Comparison of ENCODE assay signal across 8 cellular contexts in genomic region chr3:107524214-107525100, GRCh38. TPM values are rescaled to one million over a fixed set of nuclear protein-coding genes. Genes with fewer than 3 reads are reported as not detected.
A peak's percentile ranks its signal among the peaks of the same experiment; 100 is the strongest.
DNase-seq lines count a peak whose midpoint lies in the region; ATAC-seq, FAIRE-seq and TF ChIP-seq lines count a peak whose summit lies in the region.

No MANE protein-coding gene starts in this region.

- no TSS peak for BruUV-seq in HepG2 (replicated peaks; lab: Mats Ljungman, UMichigan)

- H3K4me2 ChIP-seq in HepG2 (ENCODE audit: low read depth, low read length), result peak overlapping the region; percentile 88

- TF ChIP-seq EP300 in HepG2 (IDR thresholded peaks at IDR 0.05; ENCODE audit: low read depth in 2 of 2, low read length in 2 of 2), result no peak
- no peak for TF ChIP-seq EP300 in HepG2 (CRISPR knock-in tag; IDR thresholded peaks at IDR 0.05; ENCODE audit: borderline replicate concordance)

- peaks cover 11% of the 10 kb centered on the region for H3K36me3 ChIP-seq in MG63
- H3K36me3 ChIP-seq in HepG2 (replicated peaks in 1 of 2; ENCODE audit: control insufficient read depth in 1 of 2, insufficient read depth in 2 of 2, low read length in 2 of 2), result no peaks in the 10 kb centered on the region; a peak in 3 of 5 replicates

- FAIRE-seq in HepG2 (lab: Jason Lieb, UNC), result no peak

- no peaks in the 10 kb centered on the region for H3K27me3 Mint-ChIP-seq in activated CD4-positive, alpha-beta T cell treated with anti-CD3 and anti-CD28 coated beads, Interleukin-2, amount 10 ng/mL, durations not matched to agents 7 days and 5 days
- peaks cover 9% of the 10 kb centered on the region for H3K27me3 Mint-ChIP-seq in dendritic cell treated with granulocyte-macrophage colony-stimulating factor and Interleukin-4, amounts not matched to agents 40 ng/mL and 50 ng/mL, for 4 days

- intact Hi-C loops in dendritic cell treated with granulocyte-macrophage colony-stimulating factor and Interleukin-4, amounts not matched to agents 40 ng/mL and 50 ng/mL, for 4 days (cut with micrococcal nuclease), result no loop called here
- intact Hi-C loops in HepG2 (cut with micrococcal nuclease; ENCODE audit: unreplicated experiment), result no loop called here

- H3K27ac ChIP-seq in HepG2 (ENCODE audit: extremely low read length, insufficient read depth, low read length), result peak overlapping the region; percentile 82

- CTCF ChIA-PET in activated CD4-positive, alpha-beta T cell treated with anti-CD3 and anti-CD28 coated beads, Interleukin-2, amount 10 ng/mL, durations not matched to agents 7 days and 5 days (lab: Charles Lee), result interaction anchor here (0.6 to 1.0 kb wide), 2 partner anchors 73 to 288 kb away, joined by 3 read pairs; no protein-coding TSS in a partner anchor
- CTCF ChIA-PET in HepG2 (lab: Yijun Ruan, JAX; ENCODE audit: low intra/inter-chr PET ratio, low total read pairs), result no interaction called here

- DNase-seq in GM12864 (ENCODE audit: low read depth) (no peak), MG63 (peak; percentile 67), HepG2 (ENCODE audit: low spot score) (peak; percentile 41), DMS153 treated with DMSO at 0.1 percent for 48 hours (lab: John Stamatoyannopoulos, UW; ENCODE audit: unreplicated experiment) (no peak)
- peak; percentile 40 for DNase-seq in activated CD4-positive, alpha-beta T cell treated with anti-CD3 and anti-CD28 coated beads, Interleukin-2, amount 10 ng/mL, durations not matched to agents 7 days and 5 days
- peak; percentile 18 to 32 for DNase-seq in stimulated activated CD4-positive, alpha-beta T cell treated with anti-CD3 and anti-CD28 coated beads, Interleukin-2, amount 100 ng/mL, for 48 hours

- H3K27me3 ChIP-seq in MG63 (no peaks in the 10 kb centered on the region), HepG2 (ENCODE audit: control insufficient read depth in 1 of 2, insufficient read depth in 2 of 2, low read length in 2 of 2) (no peaks in the 10 kb centered on the region; a peak in 1 of 5 replicates)

- H3K4me1 ChIP-seq in HepG2 (ENCODE audit: insufficient read depth, low read length), result peaks cover 22% of the 10 kb centered on the region

- peak overlapping the region; percentile 77 for H3K9ac ChIP-seq in HepG2 (ENCODE audit: insufficient read depth, low read depth, low read length)

- peak; percentile 5; the same call in 1 of the 3 replicates for ATAC-seq in HepG2
- no peak for ATAC-seq in GM18517 (IDR thresholded peaks at IDR 0.05; ENCODE audit: unreplicated experiment)

- TF ChIP-seq CTCF in GM12864 (IDR thresholded peaks at IDR 0.05; ENCODE audit: low read depth, low read length, missing control alignments), result no peak
- TF ChIP-seq CTCF in HepG2 (CRISPR knock-in tag; IDR thresholded peaks at IDR 0.05), result no peak

- H3K9me3 Mint-ChIP-seq in activated CD4-positive, alpha-beta T cell treated with anti-CD3 and anti-CD28 coated beads, Interleukin-2, amount 10 ng/mL, durations not matched to agents 7 days and 5 days, result no peaks in the 10 kb centered on the region
- H3K9me3 Mint-ChIP-seq in dendritic cell treated with granulocyte-macrophage colony-stimulating factor and Interleukin-4, amounts not matched to agents 40 ng/mL and 50 ng/mL, for 4 days, result no peaks in the 10 kb centered on the region

- H3K9me3 ChIP-seq in MG63 (no peaks in the 10 kb centered on the region), HepG2 (ENCODE audit: low read length) (no peaks in the 10 kb centered on the region)

- H3K79me2 ChIP-seq in HepG2 (ENCODE audit: insufficient read depth, low read length), result peaks cover 31% of the 10 kb centered on the region

- H3K36me3 Mint-ChIP-seq in activated CD4-positive, alpha-beta T cell treated with anti-CD3 and anti-CD28 coated beads, Interleukin-2, amount 10 ng/mL, durations not matched to agents 7 days and 5 days (ENCODE audit: low read depth), result peaks cover 19% of the 10 kb centered on the region
- H3K36me3 Mint-ChIP-seq in dendritic cell treated with granulocyte-macrophage colony-stimulating factor and Interleukin-4, amounts not matched to agents 40 ng/mL and 50 ng/mL, for 4 days (ENCODE audit: low read depth), result peaks cover 24% of the 10 kb centered on the region

- H4K20me1 ChIP-seq in HepG2 (ENCODE audit: insufficient read depth, low read length), result no peaks in the 10 kb centered on the region

- H3K4me3 Mint-ChIP-seq in activated CD4-positive, alpha-beta T cell treated with anti-CD3 and anti-CD28 coated beads, Interleukin-2, amount 10 ng/mL, durations not matched to agents 7 days and 5 days, result peak overlapping the region; percentile 95
- peak overlapping the region; percentile 88 for H3K4me3 Mint-ChIP-seq in dendritic cell treated with granulocyte-macrophage colony-stimulating factor and Interleukin-4, amounts not matched to agents 40 ng/mL and 50 ng/mL, for 4 days

- POLR2A ChIA-PET in activated CD4-positive, alpha-beta T cell treated with anti-CD3 and anti-CD28 coated beads, Interleukin-2, amount 10 ng/mL, durations not matched to agents 7 days and 5 days (lab: Charles Lee), result interaction anchor here (0.5 to 0.9 kb wide), 5 partner anchors 10 to 1355 kb away, joined by 3 to 4 read pairs (median 3); no protein-coding TSS in a partner anchor
- POLR2A ChIA-PET in HepG2 (lab: Yijun Ruan, JAX), result interaction anchor here (1.4 kb wide), 1 partner anchor 54 kb away, joined by 3 read pairs; no protein-coding TSS in a partner anchor

- peaks cover 22% of the 10 kb centered on the region for H3K4me1 Mint-ChIP-seq in activated CD4-positive, alpha-beta T cell treated with anti-CD3 and anti-CD28 coated beads, Interleukin-2, amount 10 ng/mL, durations not matched to agents 7 days and 5 days
- H3K4me1 Mint-ChIP-seq in dendritic cell treated with granulocyte-macrophage colony-stimulating factor and Interleukin-4, amounts not matched to agents 40 ng/mL and 50 ng/mL, for 4 days (ENCODE audit: low read depth), result peaks cover 26% of the 10 kb centered on the region

- H3K4me3 ChIP-seq in GM12864 (ENCODE audit: low read depth, low read length), result peak overlapping the region; percentile 84
- peak overlapping the region; percentile 80 for H3K4me3 ChIP-seq in MG63
- H3K4me3 ChIP-seq in HepG2 (replicated peaks in 1 of 3; ENCODE audit: insufficient read depth in 1 of 3, low read depth in 2 of 3, low read length in 3 of 3), result peak overlapping the region; percentile 80 to 91 (median 86)

- peak overlapping the region; percentile 99 for H3K27ac Mint-ChIP-seq in activated CD4-positive, alpha-beta T cell treated with anti-CD3 and anti-CD28 coated beads, Interleukin-2, amount 10 ng/mL, durations not matched to agents 7 days and 5 days
- H3K27ac Mint-ChIP-seq in dendritic cell treated with granulocyte-macrophage colony-stimulating factor and Interleukin-4, amounts not matched to agents 40 ng/mL and 50 ng/mL, for 4 days, result peak overlapping the region; percentile 91

- TF ChIP-seq POLR2A in HepG2 (IDR thresholded peaks at IDR 0.05; ENCODE audit: insufficient read depth in 1 of 2, low read depth in 2 of 2, low read length in 2 of 2), result peak; percentile 45 to 53; a peak in 3 of 4 replicates

- WGBS in HepG2 (ENCODE audit: low lambda C conversion rate), result under 1% methylated on average over 23 of the region's 47 CpGs

- peak overlapping the region; percentile 61 for H2AFZ ChIP-seq in HepG2 (ENCODE audit: low read length)

- in situ Hi-C loops in HepG2 (cut with HindIII; ENCODE audit: extremely low pct_ligation_motif_present, low pct_unique_long_range_greater_than_20kb), result loop anchor here (25.0 kb wide), 1 partner anchor 287 kb away; no protein-coding TSS in a partner anchor

- TF ChIP-seq RAD21 in HepG2 (CRISPR knock-in tag; IDR thresholded peaks at IDR 0.05), result no peak

TF ChIP-seq in HepG2, 621 proteins besides CTCF, POLR2A, EP300 and RAD21 (continues in another document):
- peak; percentile 37; the same call in 1 of the 2 replicates for TF ChIP-seq TAF1 (CRISPR knock-in tag; IDR thresholded peaks at IDR 0.05)

RNA-seq across cellular contexts. Expression of gene BBX, which starts 1.7 kb away (rescaled TPM):
- 13.8 and 18.8 TPM in 2 replicates for total RNA-seq in MG63 (2014; rRNA removed; shearing (Covaris generic); ENCODE audit: low replicate concordance)
- 10 to 100 TPM; 35.0 to 45.4 TPM for total RNA-seq in activated CD4-positive, alpha-beta T cell treated with anti-CD3 and anti-CD28 coated beads, Interleukin-2, amount 10 ng/mL, durations not matched to agents 7 days and 5 days
- total RNA-seq in HepG2 (2016; rRNA removed; fragmentation: Illumina TruSeq; extraction: Trizol), result 13.7 and 20.6 TPM in 2 replicates
- 27.0 and 28.5 TPM in 2 replicates for total RNA-seq in HepG2 (2016; cell fraction: cytosol; rRNA removed; fragmentation: Illumina TruSeq; extraction: Trizol; ENCODE audit: low read depth)
- 14.6 and 21.3 TPM in 2 replicates for total RNA-seq in HepG2 (2016; cell fraction: insoluble cytoplasmic fraction; rRNA removed; fragmentation: Illumina TruSeq; extraction: Trizol)
- 7.3 and 8.3 TPM in 2 replicates for total RNA-seq in HepG2 (2016; cell fraction: membrane; rRNA removed; fragmentation: Illumina TruSeq; extraction: Trizol)
- total RNA-seq in HepG2 (2016; cell fraction: nucleus; rRNA removed; fragmentation: Illumina TruSeq; extraction: Trizol), result 31.5 and 33.7 TPM in 2 replicates
- polyA plus RNA-seq in HepG2 (2011; rRNA removed), result 20.2 and 23.2 TPM in 2 replicates
- polyA plus RNA-seq in HepG2 (2011; cell fraction: cytosol; rRNA removed), result 11.2 and 13.9 TPM in 2 replicates
- 28.5 and 32.7 TPM in 2 replicates for polyA plus RNA-seq in HepG2 (2011; cell fraction: nucleus; rRNA removed)
- 19.4 and 20.9 TPM in 2 replicates for polyA plus RNA-seq in HepG2 (2012)
- polyA plus RNA-seq in HepG2 (2016; cell fraction: cytosol; fragmentation: Illumina TruSeq; extraction: Trizol; ENCODE audit: low read depth), result 0.15 and 0.25 TPM in 2 replicates
- polyA plus RNA-seq in HepG2 (2016; cell fraction: insoluble cytoplasmic fraction; fragmentation: Illumina TruSeq; extraction: Trizol; ENCODE audit: low read depth), result 10.3 and 11.4 TPM in 2 replicates
- 0.88 and 0.95 TPM in 2 replicates for polyA plus RNA-seq in HepG2 (2016; cell fraction: membrane; fragmentation: Illumina TruSeq; extraction: Trizol; ENCODE audit: low read depth)
- 8.0 and 10.1 TPM in 2 replicates for polyA plus RNA-seq in HepG2 (2016; cell fraction: nucleus; fragmentation: Illumina TruSeq; extraction: Trizol; ENCODE audit: insufficient read depth, low read depth)
- polyA minus RNA-seq in HepG2 (2011; rRNA and poly(A)+ RNA removed; ENCODE audit: low replicate concordance), result 106 and 181 TPM in 2 replicates
- polyA minus RNA-seq in HepG2 (2011; cell fraction: cytosol; rRNA and poly(A)+ RNA removed), result 23.6 and 35.7 TPM in 2 replicates
- polyA minus RNA-seq in HepG2 (2011; cell fraction: nucleus; rRNA and poly(A)+ RNA removed), result 180 and 182 TPM in 2 replicates

Comparison
In these comparisons a context has a peak if more than half of its experiments do, and no peak if none do; other contexts are left out.
1. DNase-seq: peak in MG63 (single experiment), activated CD4-positive, alpha-beta T cell treated with anti-CD3 and anti-CD28 coated beads, Interleukin-2, amount 10 ng/mL, durations not matched to agents 7 days and 5 days (single experiment), HepG2 (single experiment) and stimulated activated CD4-positive, alpha-beta T cell treated with anti-CD3 and anti-CD28 coated beads, Interleukin-2, amount 100 ng/mL, for 48 hours (2 of 2); none in GM12864 (single experiment) and DMS153 treated with DMSO at 0.1 percent for 48 hours (single experiment).
2. Peak in every context shown above with its lines, with median percentiles within 50 percentile points of each other: H3K4me3 ChIP-seq.